Comparison of ENCODE assay signal across 1 cellular context in the genomic region with DNA sequence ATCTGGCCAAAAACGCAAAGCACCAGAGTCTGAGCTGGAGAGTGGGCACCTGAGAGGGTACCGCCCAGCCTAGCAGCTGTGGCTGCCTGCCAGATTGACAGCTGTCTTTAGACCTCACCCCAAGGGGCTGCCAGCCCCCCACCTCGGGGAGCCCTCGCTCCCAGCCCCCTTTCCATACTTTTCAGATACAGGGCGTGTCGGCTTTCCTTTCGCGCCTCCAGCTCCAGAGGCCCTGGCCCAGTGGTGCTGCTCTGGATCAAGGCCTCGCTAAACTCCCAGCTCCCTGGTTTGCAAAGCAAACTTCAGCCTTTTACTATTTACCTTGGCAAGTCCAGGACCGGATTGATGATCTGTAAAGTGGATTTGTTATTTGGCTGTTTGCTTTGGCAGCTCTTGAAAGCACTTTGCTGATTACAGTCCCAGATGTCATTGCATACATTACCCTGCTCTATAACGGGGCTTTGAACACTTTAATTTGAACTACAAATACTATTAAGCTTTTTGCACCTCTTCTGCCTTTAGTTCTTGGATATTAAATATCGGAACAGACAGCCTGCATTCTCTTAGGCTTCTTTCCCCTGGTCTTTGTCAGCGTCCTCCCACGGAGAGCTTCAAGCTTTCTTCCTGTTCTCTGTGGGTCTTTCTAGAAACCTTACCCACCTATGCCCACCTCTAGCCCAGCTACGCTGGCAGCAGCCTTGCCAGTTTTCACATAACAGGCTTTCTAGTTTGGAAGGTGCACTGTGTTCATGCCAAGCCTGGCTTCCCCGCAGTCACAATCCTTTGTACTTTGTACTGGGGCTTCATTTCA.
A peak's percentile ranks its signal among the peaks of the same experiment; 100 is the strongest.
TF ChIP-seq lines count a peak whose summit lies in the region.

No MANE protein-coding gene starts in this region.

TF ChIP-seq in HepG2, 621 proteins besides CTCF, POLR2A, EP300 and RAD21 (continued from another document and continues in another):
- TF ChIP-seq ZNF710 (CRISPR knock-in tag; IDR thresholded peaks at IDR 0.05; ENCODE audit: borderline replicate concordance) (no peak; the same call in 1 of the 2 replicates), ATAD3A (CRISPR knock-in tag; IDR thresholded peaks at IDR 0.05) (no peak), HNRNPL (IDR thresholded peaks at IDR 0.05; ENCODE audit: low read depth, low read length) (peak; percentile 73), ZSCAN29 (CRISPR knock-in tag; conservative IDR thresholded peaks at IDR 0.05) (peak; percentile 97), ZNF713 (CRISPR knock-in tag; IDR thresholded peaks at IDR 0.05) (no peak), ZBTB43 (CRISPR knock-in tag; conservative IDR thresholded peaks at IDR 0.05) (peak; percentile 90; the same call in 1 of the 2 replicates), GFI1 (CRISPR knock-in tag; IDR thresholded peaks at IDR 0.05; ENCODE audit: borderline replicate concordance) (peak; percentile 99), TFDP1 (CRISPR knock-in tag; IDR thresholded peaks at IDR 0.05; ENCODE audit: borderline replicate concordance) (peak; percentile 89), FOXA3 (CRISPR knock-in tag; IDR thresholded peaks at IDR 0.05) (peak; percentile 100), ZNF292 (CRISPR knock-in tag; IDR thresholded peaks at IDR 0.05; ENCODE audit: borderline replicate concordance, low read depth) (peak; percentile 82), ZNF331 (CRISPR knock-in tag; IDR thresholded peaks at IDR 0.05) (peak; percentile 94), BCL3 (CRISPR knock-in tag; IDR thresholded peaks at IDR 0.05) (peak; percentile 81), SMARCC2 (IDR thresholded peaks at IDR 0.05) (peak; percentile 84; the same call in 1 of the 2 replicates), TIGD3 (CRISPR knock-in tag; IDR thresholded peaks at IDR 0.05; ENCODE audit: borderline replicate concordance) (no peak), SRF (IDR thresholded peaks at IDR 0.05; ENCODE audit: low read depth, low read length) (0 out of 2 replicates have a peak, but pooled peaks have one; percentile 34), GATAD2A (CRISPR knock-in tag; IDR thresholded peaks at IDR 0.05) (peak; percentile 95), THAP9 (CRISPR knock-in tag; IDR thresholded peaks at IDR 0.05; ENCODE audit: borderline replicate concordance) (no peak), ZNF34 (CRISPR knock-in tag; IDR thresholded peaks at IDR 0.05; ENCODE audit: borderline replicate concordance) (peak; percentile 93; the same call in 1 of the 2 replicates), RAD51 (IDR thresholded peaks at IDR 0.05; ENCODE audit: borderline replicate concordance) (peak; percentile 4; the same call in 1 of the 2 replicates), KDM3A (CRISPR knock-in tag; IDR thresholded peaks at IDR 0.05; ENCODE audit: low read depth) (peak; percentile 98), YY1 (IDR thresholded peaks at IDR 0.05; ENCODE audit: insufficient read depth, insufficient replicate concordance, low read depth, low read length) (peak; percentile 56), AHR (CRISPR knock-in tag; IDR thresholded peaks at IDR 0.05) (0 out of 2 replicates have a peak, but pooled peaks have one; percentile 18), SALL1 (CRISPR knock-in tag; IDR thresholded peaks at IDR 0.05) (peak; percentile 97), ZGPAT (CRISPR knock-in tag; IDR thresholded peaks at IDR 0.05) (peak; percentile 98), FOXP1 (IDR thresholded peaks at IDR 0.05) (peak; percentile 86), FOXP1 (CRISPR knock-in tag; IDR thresholded peaks at IDR 0.05) (peak; percentile 97), NFKBIZ (CRISPR knock-in tag; IDR thresholded peaks at IDR 0.05) (peak; percentile 91; the same call in 1 of the 2 replicates), KLF9 (CRISPR knock-in tag; IDR thresholded peaks at IDR 0.05; ENCODE audit: low read depth) (no peak), KDM1A (CRISPR knock-in tag; IDR thresholded peaks at IDR 0.05) (peak; percentile 87), CBX1 (IDR thresholded peaks at IDR 0.05; ENCODE audit: low read depth) (peak; percentile 58), AKAP8 (CRISPR knock-in tag; IDR thresholded peaks at IDR 0.05) (peak; percentile 79; the same call in 1 of the 2 replicates), RARA (CRISPR knock-in tag; IDR thresholded peaks at IDR 0.05) (peak; percentile 92), ZNF563 (CRISPR knock-in tag; IDR thresholded peaks at IDR 0.05) (peak; percentile 80), PRPF4 (IDR thresholded peaks at IDR 0.05; ENCODE audit: low read depth, low read length, poor library complexity, severe bottlenecking) (no peak), KLF12 (CRISPR knock-in tag; IDR thresholded peaks at IDR 0.05; ENCODE audit: borderline replicate concordance) (peak; percentile 74; the same call in 1 of the 2 replicates), IKZF4 (CRISPR knock-in tag; IDR thresholded peaks at IDR 0.05; ENCODE audit: borderline replicate concordance, low read depth, not compliant biosample characterization) (peak; percentile 34), MIER2 (CRISPR knock-in tag; IDR thresholded peaks at IDR 0.05) (peak; percentile 82), SP4 (CRISPR knock-in tag; IDR thresholded peaks at IDR 0.05) (peak; percentile 41; the same call in 1 of the 2 replicates)
- TF ChIP-seq, protein P1, sequence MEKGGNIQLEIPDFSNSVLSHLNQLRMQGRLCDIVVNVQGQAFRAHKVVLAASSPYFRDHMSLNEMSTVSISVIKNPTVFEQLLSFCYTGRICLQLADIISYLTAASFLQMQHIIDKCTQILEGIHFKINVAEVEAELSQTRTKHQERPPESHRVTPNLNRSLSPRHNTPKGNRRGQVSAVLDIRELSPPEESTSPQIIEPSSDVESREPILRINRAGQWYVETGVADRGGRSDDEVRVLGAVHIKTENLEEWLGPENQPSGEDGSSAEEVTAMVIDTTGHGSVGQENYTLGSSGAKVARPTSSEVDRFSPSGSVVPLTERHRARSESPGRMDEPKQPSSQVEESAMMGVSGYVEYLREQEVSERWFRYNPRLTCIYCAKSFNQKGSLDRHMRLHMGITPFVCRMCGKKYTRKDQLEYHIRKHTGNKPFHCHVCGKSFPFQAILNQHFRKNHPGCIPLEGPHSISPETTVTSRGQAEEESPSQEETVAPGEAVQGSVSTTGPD (CRISPR knock-in tag; IDR thresholded peaks at IDR 0.05): peak; percentile 97
- TF ChIP-seq, protein P2, sequence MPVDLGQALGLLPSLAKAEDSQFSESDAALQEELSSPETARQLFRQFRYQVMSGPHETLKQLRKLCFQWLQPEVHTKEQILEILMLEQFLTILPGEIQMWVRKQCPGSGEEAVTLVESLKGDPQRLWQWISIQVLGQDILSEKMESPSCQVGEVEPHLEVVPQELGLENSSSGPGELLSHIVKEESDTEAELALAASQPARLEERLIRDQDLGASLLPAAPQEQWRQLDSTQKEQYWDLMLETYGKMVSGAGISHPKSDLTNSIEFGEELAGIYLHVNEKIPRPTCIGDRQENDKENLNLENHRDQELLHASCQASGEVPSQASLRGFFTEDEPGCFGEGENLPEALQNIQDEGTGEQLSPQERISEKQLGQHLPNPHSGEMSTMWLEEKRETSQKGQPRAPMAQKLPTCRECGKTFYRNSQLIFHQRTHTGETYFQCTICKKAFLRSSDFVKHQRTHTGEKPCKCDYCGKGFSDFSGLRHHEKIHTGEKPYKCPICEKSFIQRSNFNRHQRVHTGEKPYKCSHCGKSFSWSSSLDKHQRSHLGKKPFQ (CRISPR knock-in tag; IDR thresholded peaks at IDR 0.05; ENCODE audit: insufficient replicate concordance): peak; percentile 74
- TF ChIP-seq, protein P3, sequence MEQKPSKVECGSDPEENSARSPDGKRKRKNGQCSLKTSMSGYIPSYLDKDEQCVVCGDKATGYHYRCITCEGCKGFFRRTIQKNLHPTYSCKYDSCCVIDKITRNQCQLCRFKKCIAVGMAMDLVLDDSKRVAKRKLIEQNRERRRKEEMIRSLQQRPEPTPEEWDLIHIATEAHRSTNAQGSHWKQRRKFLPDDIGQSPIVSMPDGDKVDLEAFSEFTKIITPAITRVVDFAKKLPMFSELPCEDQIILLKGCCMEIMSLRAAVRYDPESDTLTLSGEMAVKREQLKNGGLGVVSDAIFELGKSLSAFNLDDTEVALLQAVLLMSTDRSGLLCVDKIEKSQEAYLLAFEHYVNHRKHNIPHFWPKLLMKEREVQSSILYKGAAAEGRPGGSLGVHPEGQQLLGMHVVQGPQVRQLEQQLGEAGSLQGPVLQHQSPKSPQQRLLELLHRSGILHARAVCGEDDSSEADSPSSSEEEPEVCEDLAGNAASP (CRISPR knock-in tag; IDR thresholded peaks at IDR 0.05; ENCODE audit: borderline replicate concordance): peak; percentile 87
